ENCODE assay signal across 1 cellular context in genomic region chr2:236168110-236169067, GRCh38.
TF ChIP-seq lines count a peak whose summit lies in the region.

GBX2 (minus strand) TSS chr2:236168386; CDS start chr2:236167971, 415 bp downstream.

TF ChIP-seq in A549, 52 proteins besides CTCF, POLR2A, EP300 and RAD21 (continued from another document):
- no peak for TF ChIP-seq KDM5A (IDR thresholded peaks at IDR 0.05)
- no peak for TF ChIP-seq PBX3 (IDR thresholded peaks at IDR 0.05)
- no peak for TF ChIP-seq MYC (IDR thresholded peaks at IDR 0.05; ENCODE audit: borderline replicate concordance, low read length)
- TF ChIP-seq CEBPB (IDR thresholded peaks at IDR 0.05) = no peak
- TF ChIP-seq, protein P1, sequence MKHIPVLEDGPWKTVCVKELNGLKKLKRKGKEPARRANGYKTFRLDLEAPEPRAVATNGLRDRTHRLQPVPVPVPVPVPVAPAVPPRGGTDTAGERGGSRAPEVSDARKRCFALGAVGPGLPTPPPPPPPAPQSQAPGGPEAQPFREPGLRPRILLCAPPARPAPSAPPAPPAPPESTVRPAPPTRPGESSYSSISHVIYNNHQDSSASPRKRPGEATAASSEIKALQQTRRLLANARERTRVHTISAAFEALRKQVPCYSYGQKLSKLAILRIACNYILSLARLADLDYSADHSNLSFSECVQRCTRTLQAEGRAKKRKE (CRISPR knock-in tag; IDR thresholded peaks at IDR 0.05; ENCODE audit: low read depth) = no peak
